8 cellular contexts compared by ENCODE assay signal in genomic region chr7:76047811-76048667, GRCh38. TPM values are rescaled to one million over a fixed set of nuclear protein-coding genes. Genes with fewer than 3 reads are reported as not detected.
A peak's percentile ranks its signal among the peaks of the same experiment; 100 is the strongest.
DNase-seq lines count a peak whose midpoint lies in the region; FAIRE-seq and TF ChIP-seq lines count a peak whose summit lies in the region.

Gene MDH2 (plus strand): TSS chr7:76048106. CDS start chr7:76048161, 55 bp downstream.
Gene STYXL1 (minus strand): TSS chr7:76048000. CDS start chr7:76030523, 17,477 bp downstream.

- H3K4me1 Mint-ChIP-seq in nephron progenitor cell: peaks cover 45% of the 10 kb centered on the region
- H3K4me1 Mint-ChIP-seq in stimulated activated naive CD8-positive, alpha-beta T cell treated with anti-CD3 and anti-CD28 coated beads, Interleukin-15, Interleukin-2, amounts not matched to agents 100 ng/mL and 50 ng/mL, for 24 hours (ENCODE audit: low read depth): peaks cover 57% of the 10 kb centered on the region

- DNase-seq in HAP-1 (ENCODE audit: low spot score in 2 of 2): peak; percentile 90 to 96
- peak; percentile 94 for DNase-seq in MG63
- peak; percentile 48 for DNase-seq in SIG-M5 (lab: John Stamatoyannopoulos, UW)
- DNase-seq in activated gamma-delta T cell (lab: John Stamatoyannopoulos, UW): peak; percentile 78
- peak; percentile 89 for DNase-seq in fibroblast of the conjunctiva (ENCODE audit: low read depth)
- peak; percentile 89 for DNase-seq in nephron progenitor cell

- FAIRE-seq in G401.6 (lab: Jason Lieb, UNC): peak; percentile 57

- no peaks in the 10 kb centered on the region for H3K27me3 Mint-ChIP-seq in nephron progenitor cell (ENCODE audit: low read depth, poor library complexity)
- H3K27me3 Mint-ChIP-seq in stimulated activated naive CD8-positive, alpha-beta T cell treated with anti-CD3 and anti-CD28 coated beads, Interleukin-15, Interleukin-2, amounts not matched to agents 100 ng/mL and 50 ng/mL, for 24 hours: no peaks in the 10 kb centered on the region

- in situ Hi-C loops in HAP-1 (cut with MboI; ENCODE audit: low sequenced_read_pairs): no loop called here

- H3K36me3 ChIP-seq in HAP-1 (replicated peaks): peaks cover 31% of the 10 kb centered on the region
- peaks cover 16% of the 10 kb centered on the region for H3K36me3 ChIP-seq in MG63

- H3K4me3 Mint-ChIP-seq in nephron progenitor cell: peak within 1 kb of the TSS; percentile 99
- peak within 1 kb of the TSS; percentile 98 for H3K4me3 Mint-ChIP-seq in stimulated activated naive CD8-positive, alpha-beta T cell treated with anti-CD3 and anti-CD28 coated beads, Interleukin-15, Interleukin-2, amounts not matched to agents 100 ng/mL and 50 ng/mL, for 24 hours

- H3K9me3 Mint-ChIP-seq in nephron progenitor cell: no peaks in the 10 kb centered on the region
- no peaks in the 10 kb centered on the region for H3K9me3 Mint-ChIP-seq in stimulated activated naive CD8-positive, alpha-beta T cell treated with anti-CD3 and anti-CD28 coated beads, Interleukin-15, Interleukin-2, amounts not matched to agents 100 ng/mL and 50 ng/mL, for 24 hours

- no peak for TF ChIP-seq CTCF in nephron progenitor cell (IDR thresholded peaks at IDR 0.05)

- peak within 1 kb of the TSS; percentile 99 for H3K27ac Mint-ChIP-seq in nephron progenitor cell
- H3K27ac Mint-ChIP-seq in stimulated activated naive CD8-positive, alpha-beta T cell treated with anti-CD3 and anti-CD28 coated beads, Interleukin-15, Interleukin-2, amounts not matched to agents 100 ng/mL and 50 ng/mL, for 24 hours: peak within 1 kb of the TSS; percentile 98

- H3K4me1 ChIP-seq in HAP-1: peaks cover 23% of the 10 kb centered on the region

- H3K4me3 ChIP-seq in HAP-1 (peak within 1 kb of the TSS; percentile 70), MG63 (peak within 1 kb of the TSS; percentile 74)

- H3K9me3 ChIP-seq in HAP-1 (no peaks in the 10 kb centered on the region), MG63 (no peaks in the 10 kb centered on the region)

- H3K36me3 Mint-ChIP-seq in nephron progenitor cell (ENCODE audit: low read depth): peaks cover 28% of the 10 kb centered on the region
- peaks cover 52% of the 10 kb centered on the region for H3K36me3 Mint-ChIP-seq in stimulated activated naive CD8-positive, alpha-beta T cell treated with anti-CD3 and anti-CD28 coated beads, Interleukin-15, Interleukin-2, amounts not matched to agents 100 ng/mL and 50 ng/mL, for 24 hours (ENCODE audit: low read depth)

- H3K27me3 ChIP-seq in HAP-1 (ENCODE audit: low read depth): no peaks in the 10 kb centered on the region
- H3K27me3 ChIP-seq in MG63: no peaks in the 10 kb centered on the region

RNA-seq across cellular contexts. Expression of gene MDH2, which starts in this region (rescaled TPM):
- total RNA-seq in MG63 (2014; rRNA removed; shearing (Covaris generic); ENCODE audit: low replicate concordance): 97.8 and 140 TPM in 2 replicates

RNA-seq across cellular contexts. Expression of gene STYXL1, which starts in this region (rescaled TPM):
- total RNA-seq in MG63 (2014; rRNA removed; shearing (Covaris generic); ENCODE audit: low replicate concordance): 47.9 and 50.2 TPM in 2 replicates

Comparison
In these comparisons a context has a peak if more than half of its experiments do, and no peak if none do; other contexts are left out.
1. Peak in every context shown above with its lines: DNase-seq and H3K4me3 ChIP-seq.